In the genomic region with DNA sequence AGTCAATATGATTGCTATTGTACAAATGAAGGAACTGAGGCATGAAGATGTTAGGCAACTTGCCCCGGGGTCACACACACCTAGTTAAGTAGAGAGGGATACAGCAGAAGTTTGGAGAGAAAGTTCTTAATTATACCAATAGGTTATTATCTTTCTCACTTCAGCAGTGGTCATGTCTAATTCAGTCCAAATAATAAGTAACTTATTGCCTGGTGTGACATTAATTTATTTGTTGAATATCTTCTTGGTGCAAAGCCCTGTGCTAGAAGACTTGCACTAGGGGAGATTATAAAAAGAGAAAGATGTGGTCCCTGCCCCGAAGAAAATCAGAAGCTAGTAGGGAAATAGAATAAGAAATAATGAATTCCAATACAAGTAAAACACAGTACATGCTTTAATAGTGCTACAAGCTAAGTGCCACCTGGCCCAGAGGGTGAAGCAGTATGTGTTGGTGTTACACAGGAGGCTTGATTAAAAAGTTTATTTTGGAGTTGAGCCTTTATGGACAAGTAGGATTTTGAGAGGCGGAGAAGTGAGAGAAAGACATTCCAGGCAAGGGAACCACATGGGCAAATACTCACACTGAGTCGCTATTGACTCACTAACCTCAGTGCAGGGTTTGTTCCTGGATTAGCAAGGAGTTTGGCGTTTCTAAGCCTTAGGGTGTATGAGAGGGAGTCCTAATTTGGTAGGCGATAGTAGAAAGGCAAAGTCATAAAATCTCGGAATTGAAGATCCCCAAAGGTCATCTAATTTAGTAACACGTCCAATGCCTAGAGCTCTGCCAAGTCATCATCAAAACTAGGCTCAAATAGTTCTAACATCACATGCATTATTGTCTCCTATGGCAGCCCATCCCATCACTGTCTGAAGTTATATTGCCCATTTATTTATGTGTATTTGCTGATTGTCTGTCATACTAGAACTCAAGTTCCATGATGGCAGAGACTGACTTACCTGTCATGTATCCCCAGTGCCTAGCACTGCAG, we compare ENCODE assay signal across 1 cellular context.
TF ChIP-seq lines count a peak whose summit lies in the region.

No MANE protein-coding gene starts in this region.

TF ChIP-seq in endothelial cell of umbilical vein, 7 proteins besides CTCF, POLR2A, EP300 and RAD21:
- no peak for TF ChIP-seq MAX (IDR thresholded peaks at IDR 0.05; ENCODE audit: insufficient read depth, insufficient read length)
- peak; percentile 76 for TF ChIP-seq FOS (IDR thresholded peaks at IDR 0.05; ENCODE audit: borderline replicate concordance, insufficient read depth, low read length)
